11 cellular contexts compared by ENCODE assay signal in genomic region chr11:111939836-111940604, GRCh38. TPM values are rescaled to one million over a fixed set of nuclear protein-coding genes. Genes with fewer than 3 reads are reported as not detected.
DNase-seq lines count a peak whose midpoint lies in the region; ATAC-seq and TF ChIP-seq lines count a peak whose summit lies in the region.
"Had no signal": no experiment of that assay in that cellular context is flagged by ENCODE, and none has a peak within 500 bp of the region (broad histone marks: within the 10 kb centered on the region; RNA-seq: fewer than 3 reads in every experiment).

No MANE protein-coding gene starts in this region.

- no peak overlapping the region for H2BK15ac ChIP-seq in IMR-90 (ENCODE audit: low read depth, low read length)

- POLR2A ChIA-PET in IMR-90 (lab: Charles Lee; ENCODE audit: unreplicated experiment), result no interaction called here

- peak overlapping the region; percentile 50; the same call in 1 of the 2 replicates for H2AK5ac ChIP-seq in IMR-90 (ENCODE audit: low read depth, low read length)

- peaks cover 16 to 53% of the 10 kb centered on the region in 2 experiments for H3K79me1 ChIP-seq in IMR-90 (ENCODE audit: low read depth in 1 of 2, low read length in 2 of 2)

- peaks cover 36% of the 10 kb centered on the region for H3K9me1 ChIP-seq in IMR-90 (ENCODE audit: insufficient read depth, low read length)

- H4K8ac ChIP-seq in IMR-90 (ENCODE audit: low read depth in 2 of 2, low read length in 2 of 2), result peak overlapping the region in 1 of 2 experiments; percentile 20; a peak in 2 of 4 replicates

- no peak overlapping the region for H2AK9ac ChIP-seq in IMR-90 (replicated peaks; ENCODE audit: low read depth, low read length, poor library complexity)

- H3K9ac ChIP-seq in IMR-90 (ENCODE audit: low read depth, low read length), result no peak overlapping the region

- in situ Hi-C loops in ACHN (cut with HindIII; ENCODE audit: low pct_ligation_motif_present, low pct_unique_long_range_greater_than_20kb, low sequenced_read_pairs) (no loop called here), IMR-90 (cut with MboI; ENCODE audit: low sequenced_read_pairs) (loop anchor here (5.0 kb wide), 1 partner anchor 37 kb away; no protein-coding TSS in a partner anchor), astrocyte of the spinal cord (cut with HindIII; ENCODE audit: low sequenced_read_pairs) (no loop called here)

- H3K9me3 ChIP-seq in IMR-90 (ENCODE audit: control insufficient read depth, insufficient read depth, low read length) (no peaks in the 10 kb centered on the region), Peyer's patch (no peaks in the 10 kb centered on the region)

- H2BK120ac ChIP-seq in IMR-90 (ENCODE audit: low read depth, low read length), result peak overlapping the region; percentile 16; the same call in 1 of the 2 replicates

- WGBS in IMR-90 (ENCODE audit: extremely low coverage in 2 of 2, insufficient read length in 1 of 2), 2 experiments, result no CpG with 5 or more reads among the region's 4 CpGs

- peak overlapping the region; percentile 40; the same call in 1 of the 2 replicates for H4K5ac ChIP-seq in IMR-90 (ENCODE audit: low read depth, low read length)

- H3K4me2 ChIP-seq in IMR-90 (ENCODE audit: low read depth, low read length), result peak overlapping the region; percentile 54

- no peak overlapping the region for H3K56ac ChIP-seq in IMR-90 (ENCODE audit: extremely low read depth, insufficient read depth, low read length)

- no TSS peak for BruUV-seq in IMR-90 (replicated peaks; lab: Mats Ljungman, UMichigan)

- H3K27ac ChIP-seq in IMR-90 (ENCODE audit: insufficient read depth, low read length) (peak overlapping the region; percentile 44; the same call in 1 of the 2 replicates), layer of hippocampus (ENCODE audit: low read depth, low read length) (peak overlapping the region; percentile 53), Peyer's patch (peak overlapping the region in 1 of 4 donors; percentile 67)

- H3K4ac ChIP-seq in IMR-90 (ENCODE audit: low read depth, low read length), result 0 out of 2 replicates have a peak overlapping the region, but pooled peaks have one; percentile 2

- H3K14ac ChIP-seq in IMR-90 (replicated peaks; ENCODE audit: low read depth, low read length), result peak overlapping the region; percentile 18; the same call in 1 of the 2 replicates

- peak overlapping the region; percentile 10; the same call in 1 of the 2 replicates for H3K23ac ChIP-seq in IMR-90 (ENCODE audit: low read depth, low read length)

- H3K27me3 ChIP-seq in IMR-90 (ENCODE audit: control insufficient read depth, insufficient read depth, low read length) (no peaks in the 10 kb centered on the region), layer of hippocampus (ENCODE audit: control insufficient read depth, insufficient read depth, low read length) (no peaks in the 10 kb centered on the region), Peyer's patch (no peaks in the 10 kb centered on the region)

- H3K36me3 ChIP-seq in IMR-90 (ENCODE audit: control insufficient read depth, insufficient read depth, low read length) (no peaks in the 10 kb centered on the region), Peyer's patch (no peaks in the 10 kb centered on the region)

- dilution Hi-C loops in IMR-90 (cut with HindIII; ENCODE audit: low sequenced_read_pairs, unreplicated experiment), result no loop called here

- TF ChIP-seq POLR2A in IMR-90 (IDR thresholded peaks at IDR 0.05; ENCODE audit: low read depth, low read length) (no peak), Peyer's patch (IDR thresholded peaks at IDR 0.05) (no peak)

- H4K20me1 ChIP-seq in IMR-90 (ENCODE audit: insufficient read depth, low read length), result no peaks in the 10 kb centered on the region

- peak overlapping the region; percentile 23; the same call in 1 of the 2 replicates for H2BK20ac ChIP-seq in IMR-90 (ENCODE audit: low read depth, low read length)

- intact Hi-C loops in IMR-90 (cut with micrococcal nuclease), result no loop called here

- TF ChIP-seq CTCF in IMR-90 (conservative IDR thresholded peaks at IDR 0.05; ENCODE audit: low read depth, low read length) (no peak), astrocyte of the spinal cord (IDR thresholded peaks at IDR 0.05; ENCODE audit: low read depth, low read length) (no peak), Peyer's patch (IDR thresholded peaks at IDR 0.05) (no peak)

- CTCF ChIA-PET in IMR-90 (lab: Yijun Ruan, JAX), result interaction anchor here (1.1 to 1.6 kb wide), 3 partner anchors 8 to 57 kb away, joined by 3 to 4 read pairs (median 4); no protein-coding TSS in a partner anchor

- H3K4me3 ChIP-seq in IMR-90 (ENCODE audit: insufficient read depth, low read depth, low read length) (no peak overlapping the region), astrocyte of the spinal cord (ENCODE audit: low read depth, low read length) (no peak overlapping the region), Peyer's patch (no peak overlapping the region)

- peak overlapping the region; percentile 37; the same call in 1 of the 2 replicates for H3K18ac ChIP-seq in IMR-90 (ENCODE audit: low read depth, low read length)

- peak; percentile 83 for DNase-seq in ACHN
- peak; percentile 94 for DNase-seq in IMR-90
- DNase-seq in astrocyte of the spinal cord (ENCODE audit: low read depth, low spot score), result peak; percentile 90
- DNase-seq in NCI-H187 (lab: John Stamatoyannopoulos, UW), result no peak
- DNase-seq in Peyer's patch, result no peak
- DNase-seq: aorta; stimulated activated CD4-positive, alpha-beta T cell treated with anti-CD3 and anti-CD28 coated beads, Interleukin-4, amount 100 ng/mL, for 24 hours had no signal

- peak overlapping the region; percentile 72 for H2BK5ac ChIP-seq in IMR-90 (ENCODE audit: low read depth, low read length, poor library complexity, severe bottlenecking)

- no peak for TF ChIP-seq RAD21 in IMR-90 (IDR thresholded peaks at IDR 0.05; ENCODE audit: low read length)

- H3K4me1 ChIP-seq in IMR-90 (ENCODE audit: control insufficient read depth, insufficient read depth, low read length), result peaks cover 31% of the 10 kb centered on the region
- H3K4me1 ChIP-seq in Peyer's patch, result peaks cover 0 to 30% (median 0%) of the 10 kb centered on the region in 4 donors

- H2AFZ ChIP-seq in IMR-90 (replicated peaks; ENCODE audit: low read length, poor library complexity), result no peak overlapping the region

- peak; percentile 49 for ATAC-seq in IMR-90 (ENCODE audit: low read depth)
- no peak for ATAC-seq in GM21825 (IDR thresholded peaks at IDR 0.05; ENCODE audit: unreplicated experiment)
- no peak for ATAC-seq in HG03432 (IDR thresholded peaks at IDR 0.05; ENCODE audit: unreplicated experiment)
- ATAC-seq: left lobe of liver had no signal

- peak overlapping the region; percentile 30; the same call in 1 of the 2 replicates for H4K91ac ChIP-seq in IMR-90 (ENCODE audit: insufficient read depth, low read depth, low read length)

TF ChIP-seq in IMR-90, 13 proteins besides CTCF, POLR2A, EP300 and RAD21:
- TF ChIP-seq BHLHE40 (IDR thresholded peaks at IDR 0.05; ENCODE audit: low read depth, low read length) (no peak), RCOR1 (IDR thresholded peaks at IDR 0.05; ENCODE audit: insufficient replicate concordance, low read length) (peak; percentile 62)

RNA-seq across cellular contexts. Expression of gene DIXDC1, which starts 2.9 kb away (rescaled TPM):
- total RNA-seq in IMR-90 (2012; rRNA removed) (10.4 and 11.1 TPM in 2 replicates), Peyer's patch (10 to 100 TPM in 3 of 4 donors, 1 to 10 TPM in 1; 9.8 to 37.1 (median 15.1) TPM)
- polyA plus RNA-seq in IMR-90 (2012; rRNA removed), result 5.3 and 5.9 TPM in 2 replicates
- polyA plus RNA-seq in IMR-90 (2012; cell fraction: cytosol; rRNA removed), result 2.0 and 3.9 TPM in 2 replicates
- polyA plus RNA-seq in IMR-90 (2012; cell fraction: nucleus; rRNA removed; ENCODE audit: low replicate concordance), result 3.3 and 7.3 TPM in 2 replicates

RNA-seq across cellular contexts. Expression of gene C11orf52, which starts 21.3 kb away (rescaled TPM):
- total RNA-seq in IMR-90 (2012; rRNA removed) (0.28 and 0.90 TPM in 2 replicates), Peyer's patch (10 to 100 TPM in 2 of 4 donors, 1 to 10 TPM in 2; 4.1 to 15.7 (median 10.4) TPM)
- polyA plus RNA-seq in IMR-90 (2012; rRNA removed), result 1.0 and 1.1 TPM in 2 replicates
- polyA plus RNA-seq in IMR-90 (2012; cell fraction: cytosol; rRNA removed), result 0.57 and 0.73 TPM in 2 replicates
- 0.17 and 0.50 TPM in 2 replicates for polyA plus RNA-seq in IMR-90 (2012; cell fraction: nucleus; rRNA removed; ENCODE audit: low replicate concordance)

RNA-seq across cellular contexts. Expression of gene HSPB2, which starts 27.5 kb away (rescaled TPM):
- total RNA-seq in IMR-90 (2012; rRNA removed), result under 0.01 and 0.18 TPM in 2 replicates
- 0.55 and 1.0 TPM in 2 replicates for polyA plus RNA-seq in IMR-90 (2012; rRNA removed)
- polyA plus RNA-seq in IMR-90 (2012; cell fraction: cytosol; rRNA removed), result 0.27 and 0.36 TPM in 2 replicates
- 0.68 and 0.70 TPM in 2 replicates for polyA plus RNA-seq in IMR-90 (2012; cell fraction: nucleus; rRNA removed; ENCODE audit: low replicate concordance)
- total RNA-seq in Peyer's patch, result 1 to 10 TPM in 1 of 4 donors, under 1 TPM in 1, not detected in 2; 0.94 to 2.5 TPM

RNA-seq across cellular contexts. Expression of gene CRYAB, which starts 28.4 kb away (rescaled TPM):
- total RNA-seq in IMR-90 (2012; rRNA removed) (3.9 and 6.5 TPM in 2 replicates), Peyer's patch (10 to 100 TPM in 3 of 4 donors, 1 to 10 TPM in 1; 7.7 to 32.2 (median 14.9) TPM)
- 16.5 and 19.5 TPM in 2 replicates for polyA plus RNA-seq in IMR-90 (2012; rRNA removed)
- polyA plus RNA-seq in IMR-90 (2012; cell fraction: cytosol; rRNA removed), result 12.3 and 25.3 TPM in 2 replicates
- polyA plus RNA-seq in IMR-90 (2012; cell fraction: nucleus; rRNA removed; ENCODE audit: low replicate concordance), result 4.3 and 6.7 TPM in 2 replicates

Comparison
In these comparisons a context has a peak if more than half of its experiments do, and no peak if none do; other contexts are left out.
1. DNase-seq: peak in ACHN (single experiment), IMR-90 (single experiment) and astrocyte of the spinal cord (single experiment); none in NCI-H187 (0 of 2) and Peyer's patch (0 of 3).